In genomic region chr9:23081377-23081776, GRCh38 we compare ENCODE assay signal across 28 cellular contexts.
"Had no signal": no experiment of that assay in that cellular context is flagged by ENCODE, and none has a peak within 500 bp of the region (broad histone marks: within the 10 kb centered on the region; RNA-seq: fewer than 3 reads in every experiment).

No MANE protein-coding gene starts in this region.

- H3K9me3 ChIP-seq: esophagus muscularis mucosa, lower lobe of right lung, pancreas, right lobe of liver, suprapubic skin, transverse colon, upper lobe of right lung, uterus had no signal

- H3K27ac ChIP-seq: dorsolateral prefrontal cortex, esophagus muscularis mucosa, foreskin keratinocyte, gastroesophageal sphincter, heart right ventricle, lower lobe of right lung, pancreas, right lobe of liver, suprapubic skin, transverse colon, upper lobe of right lung, uterus had no signal

- DNase-seq: dorsolateral prefrontal cortex; effector CD4-positive, alpha-beta T cell; foreskin keratinocyte; heart right ventricle; hippocampal formation; immature natural killer cell; islet precursor cell; kidney glomerular epithelial cell; left ventricle myocardium superior; lower lobe of right lung; naive thymus-derived CD8-positive, alpha-beta T cell; nephron progenitor cell; nucleus accumbens; pancreas; small intestine; stimulated activated CD4-positive, alpha-beta T cell treated with anti-CD3 and anti-CD28 coated beads, Interleukin-15, amount 100 ng/mL, for 24 hours; stimulated activated CD4-positive, alpha-beta T cell treated with anti-CD3 and anti-CD28 coated beads, Interleukin-4, amount 100 ng/mL, for 1 hour; stimulated activated CD8-positive, alpha-beta memory T cell treated with anti-CD3 and anti-CD28 coated beads, Interleukin-4, amount 100 ng/mL, for 48 hours; stimulated activated naive CD4-positive, alpha-beta T cell; stimulated activated naive CD8-positive, alpha-beta T cell treated with anti-CD3 and anti-CD28 coated beads, Interleukin-15, amount 100 ng/mL, for 72 hours; transverse colon; upper lobe of right lung; uterus had no signal

- H3K4me1 ChIP-seq: esophagus muscularis mucosa, foreskin keratinocyte, gastroesophageal sphincter, heart right ventricle, lower lobe of right lung, pancreas, right lobe of liver, suprapubic skin, transverse colon, upper lobe of right lung, uterus had no signal

- H3K27me3 ChIP-seq: dorsolateral prefrontal cortex, esophagus muscularis mucosa, foreskin keratinocyte, gastroesophageal sphincter, heart right ventricle, pancreas, right lobe of liver, suprapubic skin, transverse colon, upper lobe of right lung, uterus had no signal

- H3K36me3 ChIP-seq: esophagus muscularis mucosa, gastroesophageal sphincter, heart right ventricle, lower lobe of right lung, pancreas, right lobe of liver, suprapubic skin, transverse colon, upper lobe of right lung, uterus had no signal

- FAIRE-seq: colon, pancreas, small intestine had no signal

- H3K4me3 ChIP-seq: dorsolateral prefrontal cortex, esophagus muscularis mucosa, gastroesophageal sphincter, heart right ventricle, lower lobe of right lung, pancreas, right lobe of liver, suprapubic skin, transverse colon, upper lobe of right lung, uterus had no signal
